In the genomic region with DNA sequence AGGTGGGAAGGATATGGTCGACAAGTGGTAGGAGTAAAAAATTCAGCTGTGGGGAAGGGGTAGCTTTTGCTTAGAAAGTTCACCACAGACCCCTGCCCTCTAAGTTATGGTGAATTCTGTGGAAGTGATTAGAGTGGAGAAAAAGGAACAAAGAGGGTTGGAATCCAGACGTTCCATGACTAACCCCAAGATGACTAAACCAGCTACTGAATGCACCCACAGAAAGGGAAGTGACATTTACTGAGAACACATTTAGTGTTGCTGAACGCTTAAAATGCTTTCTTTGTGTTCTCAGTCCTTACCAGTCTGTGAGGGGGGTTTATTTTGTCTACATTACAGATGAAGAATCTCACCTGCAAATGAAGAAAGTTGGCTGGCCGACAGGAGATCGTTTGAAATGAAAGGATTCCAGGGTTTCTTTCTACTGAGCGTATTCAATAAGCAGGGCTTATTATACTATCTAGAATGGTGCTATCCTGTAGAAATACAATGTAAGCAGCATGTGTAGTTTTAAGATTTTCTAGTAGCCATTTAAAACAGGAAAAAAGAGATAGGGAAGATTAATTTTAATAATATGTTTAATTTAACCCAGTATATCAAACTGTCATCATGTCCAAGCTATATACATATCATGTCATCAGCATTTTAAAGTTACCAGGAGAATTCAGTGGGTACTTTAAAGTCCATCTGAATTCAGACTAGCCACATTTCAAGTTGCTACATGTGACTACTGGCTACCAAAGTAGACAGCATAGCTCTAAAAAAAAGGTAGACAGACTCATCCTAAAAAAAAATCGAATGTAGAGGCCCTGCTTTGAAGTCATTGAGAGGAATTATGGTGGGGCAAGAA, we compare ENCODE assay signal across 8 cellular contexts.
A peak's percentile ranks its signal among the peaks of the same experiment; 100 is the strongest.
DNase-seq lines count a peak whose midpoint lies in the region; ATAC-seq and TF ChIP-seq lines count a peak whose summit lies in the region.

No MANE protein-coding gene starts in this region.

- H3K4me1 ChIP-seq in BLaER1, result peaks cover 45% of the 10 kb centered on the region

- H3K9ac ChIP-seq in BLaER1, result 0 out of 2 replicates have a peak overlapping the region, but pooled peaks have one; percentile 24

- H3K27me3 ChIP-seq in BLaER1, result no peaks in the 10 kb centered on the region

- H3K4me1 Mint-ChIP-seq in T-helper 17 cell, result peaks cover 30% of the 10 kb centered on the region

- H3K4me3 ChIP-seq in BLaER1 (no peak overlapping the region), foreskin fibroblast (ENCODE audit: low read depth in 1 of 2, low read length in 2 of 2) (peak overlapping the region in 1 of 2 donors; percentile 3)

- H4K20me1 ChIP-seq in BLaER1, result peaks cover 10% of the 10 kb centered on the region; the same call in 1 of the 2 replicates

- H3K4me2 ChIP-seq in BLaER1, result peak overlapping the region; percentile 67

- peak overlapping the region; percentile 51; the same call in 1 of the 2 replicates for H3K27ac ChIP-seq in BLaER1

- peaks cover 2% of the 10 kb centered on the region for H3K36me3 Mint-ChIP-seq in T-helper 17 cell (ENCODE audit: low read depth)

- peak overlapping the region; percentile 24 for H3K27ac Mint-ChIP-seq in T-helper 17 cell

- ATAC-seq in GM19372 (IDR thresholded peaks at IDR 0.05; ENCODE audit: low read depth, unreplicated experiment), result peak; percentile 69
- ATAC-seq in HG03378 (IDR thresholded peaks at IDR 0.05; ENCODE audit: unreplicated experiment), result peak; percentile 92
- ATAC-seq in T-helper 17 cell, result peak; percentile 42

- H3K27me3 Mint-ChIP-seq in T-helper 17 cell, result no peaks in the 10 kb centered on the region

- no peaks in the 10 kb centered on the region for H3K36me3 ChIP-seq in BLaER1

- peak; percentile 0 for TF ChIP-seq CTCF in foreskin fibroblast (IDR thresholded peaks at IDR 0.05; ENCODE audit: low read depth, low read length)

- DNase-seq in T-helper 17 cell, result no peak
- DNase-seq in foreskin fibroblast, result peak; percentile 82 to 87
- DNase-seq in pulmonary artery endothelial cell (ENCODE audit: low read depth, low spot score), result peak; percentile 83
- DNase-seq in DMS153 treated with DMSO at 0.1 percent for 48 hours (lab: John Stamatoyannopoulos, UW; ENCODE audit: unreplicated experiment), result no peak
- DNase-seq in NCI-H146 treated with DMSO at 0.1 percent for 48 hours (lab: John Stamatoyannopoulos, UW; ENCODE audit: unreplicated experiment), result no peak

- H3K9me3 ChIP-seq in BLaER1 (no peaks in the 10 kb centered on the region), T-helper 17 cell (ENCODE audit: control insufficient read depth, low read length, poor library complexity, severe bottlenecking) (no peaks in the 10 kb centered on the region)

- H3K4me3 Mint-ChIP-seq in T-helper 17 cell, result no peak overlapping the region

Comparison
In these comparisons a context has a peak if more than half of its experiments do, and no peak if none do; other contexts are left out.
1. ATAC-seq: peak in every context shown above with its lines; median percentile 92 in HG03378; 69 in GM19372; 42 in T-helper 17 cell.
2. DNase-seq: peak in foreskin fibroblast (2 of 2) and pulmonary artery endothelial cell (single experiment); none in T-helper 17 cell (0 of 3), DMS153 treated with DMSO at 0.1 percent for 48 hours (single experiment) and NCI-H146 treated with DMSO at 0.1 percent for 48 hours (single experiment).